In the genomic region with DNA sequence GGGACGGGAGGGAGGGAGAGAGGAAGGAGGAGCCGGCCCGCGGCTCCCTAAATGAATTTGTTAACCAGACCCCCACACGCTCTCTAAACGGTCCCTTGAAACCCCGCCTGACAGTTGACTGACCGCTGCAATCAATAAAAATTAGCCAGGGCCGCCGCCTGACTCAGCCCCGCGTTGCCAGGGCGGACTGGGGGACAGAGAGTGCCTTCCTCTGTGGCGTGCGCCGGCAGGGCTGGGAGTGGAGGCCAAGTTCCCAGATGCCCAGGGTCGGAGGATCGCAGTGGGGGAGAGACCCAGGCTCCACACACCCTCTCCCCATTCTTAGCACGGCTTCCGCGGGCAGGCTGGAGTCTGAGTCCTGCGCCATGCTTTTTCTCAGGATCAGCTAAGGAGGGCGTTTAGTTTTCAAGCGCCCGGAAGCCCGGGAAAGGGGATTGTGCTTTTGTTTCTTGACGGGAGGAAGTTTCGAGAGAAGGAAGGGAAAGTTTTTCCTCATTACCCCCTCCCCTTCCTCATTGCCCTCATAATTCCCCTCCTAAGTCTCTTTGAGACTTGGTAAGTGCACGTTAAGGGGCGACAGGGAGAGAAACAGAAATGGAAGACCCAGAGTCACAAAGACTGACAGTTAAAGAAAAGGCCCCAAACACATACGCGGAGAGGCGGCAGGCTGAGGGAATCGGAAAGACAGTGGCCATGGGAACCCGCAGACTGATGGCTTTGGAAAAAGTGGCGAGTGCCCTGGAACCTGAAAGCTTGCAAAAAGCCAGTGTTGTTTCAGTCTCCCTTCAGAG, we compare ENCODE assay signal across 1 cellular context.
TF ChIP-seq lines count a peak whose summit lies in the region.

No MANE protein-coding gene starts in this region.

TF ChIP-seq in endothelial cell of umbilical vein, 7 proteins besides CTCF, POLR2A, EP300 and RAD21:
- no peak for TF ChIP-seq GATA2 (IDR thresholded peaks at IDR 0.05; ENCODE audit: insufficient read depth, insufficient read length, low read depth, low read length)
- peak; percentile 61 for TF ChIP-seq EZH2 (IDR thresholded peaks at IDR 0.05; ENCODE audit: borderline replicate concordance, low read depth, low read length, severe bottlenecking)
TF ChIP-seq in endothelial cell of umbilical vein: peak in this region for 1.
